ENCODE assay signal across 15 cellular contexts in genomic region chr3:15708882-15709677, GRCh38.
DNase-seq lines count a peak whose midpoint lies in the region; ATAC-seq and TF ChIP-seq lines count a peak whose summit lies in the region.
"Had no signal": no experiment of that assay in that cellular context is flagged by ENCODE, and none has a peak within 500 bp of the region (broad histone marks: within the 10 kb centered on the region; RNA-seq: fewer than 3 reads in every experiment).

No MANE protein-coding gene starts in this region.

- 87% methylated on average over 1 of the region's 1 CpG for WGBS in right cardiac atrium

- H3K4me1 Mint-ChIP-seq in Caco-2 (ENCODE audit: low read depth, unreplicated experiment): no peaks in the 10 kb centered on the region
- H3K4me1 Mint-ChIP-seq: B cell; stimulated activated naive CD8-positive, alpha-beta T cell treated with anti-CD3 and anti-CD28 coated beads, Interleukin-15, amount 100 ng/mL, for 72 hours had no signal

- no peaks in the 10 kb centered on the region for H3K9me3 ChIP-seq in right cardiac atrium (ENCODE audit: control insufficient read depth, low read length)
- H3K9me3 ChIP-seq in Caco-2: no peaks in the 10 kb centered on the region
- H3K9me3 ChIP-seq: esophagus muscularis mucosa had no signal

- CTCF ChIA-PET in Caco-2 (lab: Charles Lee): no interaction called here

- no peaks in the 10 kb centered on the region; the same call in 1 of the 2 replicates for H3K36me3 ChIP-seq in Caco-2 (ENCODE audit: control insufficient read depth, insufficient read depth, low read length)

- DNase-seq in AG08396 (ENCODE audit: low spot score) (peak; percentile 5), HS-5 (ENCODE audit: low read depth) (peak; percentile 61), amniotic epithelial cell (ENCODE audit: low read depth) (peak; percentile 83), foreskin melanocyte (peak; percentile 59), right cardiac atrium (no peak), Caco-2 (no peak), DMS 273 (lab: John Stamatoyannopoulos, UW; ENCODE audit: unreplicated experiment) (no peak), caudate nucleus (lab: John Stamatoyannopoulos, UW) (no peak)
- DNase-seq: activated CD4-positive, alpha-beta T cell treated with anti-CD3 and anti-CD28 coated beads for 1 hour; GDM1; stimulated activated naive CD8-positive, alpha-beta T cell treated with anti-CD3 and anti-CD28 coated beads, Interleukin-15, amount 100 ng/mL, for 72 hours; SW 1271 had no signal

- no peak for TF ChIP-seq CTCF in Caco-2 (IDR thresholded peaks at IDR 0.05; ENCODE audit: insufficient read depth in 1 of 2, low read depth in 1 of 2, low read length in 1 of 2, severe bottlenecking in 1 of 2, unreplicated experiment in 1 of 2)

- H3K4me3 ChIP-seq in right cardiac atrium (ENCODE audit: low read length) (no peak overlapping the region), Caco-2 (ENCODE audit: low read depth, low read length) (no peak overlapping the region)
- H3K4me3 ChIP-seq: cardiac muscle cell, esophagus muscularis mucosa had no signal

- H3K4me3 Mint-ChIP-seq in Caco-2 (ENCODE audit: unreplicated experiment): no peak overlapping the region
- H3K4me3 Mint-ChIP-seq: B cell; stimulated activated naive CD8-positive, alpha-beta T cell treated with anti-CD3 and anti-CD28 coated beads, Interleukin-15, amount 100 ng/mL, for 72 hours had no signal

- intact Hi-C loops in right cardiac atrium (cut with DNase I): no loop called here
- intact Hi-C loops in Caco-2 (cut with micrococcal nuclease; ENCODE audit: unreplicated experiment): no loop called here

- H3K27me3 ChIP-seq in right cardiac atrium (ENCODE audit: control insufficient read depth, insufficient read depth) (no peaks in the 10 kb centered on the region), Caco-2 (replicated peaks; ENCODE audit: control insufficient read depth, insufficient read depth, low read length) (no peaks in the 10 kb centered on the region)
- H3K27me3 ChIP-seq: esophagus muscularis mucosa had no signal

- no peak overlapping the region for H3K27ac Mint-ChIP-seq in Caco-2 (ENCODE audit: unreplicated experiment)
- H3K27ac Mint-ChIP-seq: B cell; stimulated activated naive CD8-positive, alpha-beta T cell treated with anti-CD3 and anti-CD28 coated beads, Interleukin-15, amount 100 ng/mL, for 72 hours had no signal

- H3K4me1 ChIP-seq in right cardiac atrium (ENCODE audit: control insufficient read depth, insufficient read depth, low read length): no peaks in the 10 kb centered on the region
- no peaks in the 10 kb centered on the region for H3K4me1 ChIP-seq in Caco-2
- H3K4me1 ChIP-seq: esophagus muscularis mucosa had no signal

- ATAC-seq in right cardiac atrium: no peak
- ATAC-seq: stimulated activated naive CD8-positive, alpha-beta T cell treated with anti-CD3 and anti-CD28 coated beads, Interleukin-15, amount 100 ng/mL, for 72 hours had no signal

- H3K27ac ChIP-seq in right cardiac atrium (ENCODE audit: low read length): no peak overlapping the region
- no peak overlapping the region for H3K27ac ChIP-seq in caudate nucleus (ENCODE audit: low read depth, low read length)
- H3K27ac ChIP-seq: cardiac muscle cell, esophagus muscularis mucosa had no signal

- POLR2A ChIA-PET in Caco-2 (lab: Charles Lee): no interaction called here

- BruUV-seq in Caco-2 (replicated peaks; lab: Mats Ljungman, UMichigan): no TSS peak

- peaks cover 27% of the 10 kb centered on the region for H3K36me3 Mint-ChIP-seq in Caco-2 (ENCODE audit: insufficient read depth, unreplicated experiment)

- H3K27me3 Mint-ChIP-seq in Caco-2 (ENCODE audit: insufficient read depth, unreplicated experiment): no peaks in the 10 kb centered on the region
- H3K27me3 Mint-ChIP-seq: B cell; stimulated activated naive CD8-positive, alpha-beta T cell treated with anti-CD3 and anti-CD28 coated beads, Interleukin-15, amount 100 ng/mL, for 72 hours had no signal

- no peaks in the 10 kb centered on the region for H3K9me3 Mint-ChIP-seq in Caco-2 (ENCODE audit: unreplicated experiment)

Comparison
In these comparisons a context has a peak if more than half of its experiments do, and no peak if none do; other contexts are left out.
1. DNase-seq: peak in AG08396 (single experiment), HS-5 (single experiment), amniotic epithelial cell (single experiment) and foreskin melanocyte (single experiment); none in right cardiac atrium (0 of 3), Caco-2 (0 of 2), DMS 273 (single experiment) and caudate nucleus (0 of 61).